Comparison of ENCODE assay signal across 24 cellular contexts in genomic region chr7:21618706-21619105, GRCh38.
"Had no signal": no experiment of that assay in that cellular context is flagged by ENCODE, and none has a peak within 500 bp of the region (broad histone marks: within the 10 kb centered on the region; RNA-seq: fewer than 3 reads in every experiment).

No MANE protein-coding gene starts in this region.

- H3K4me3 ChIP-seq: breast epithelium, colonic mucosa had no signal

- ATAC-seq: activated T-cell treated with anti-CD3 and anti-CD28 coated beads, Interleukin-2, amount 50 U/mL, for 72 hours had no signal

- H3K27ac ChIP-seq: breast epithelium, colonic mucosa, VCaP had no signal

- H3K9me3 ChIP-seq: adrenal gland, breast epithelium, colonic mucosa had no signal

- H3K27me3 Mint-ChIP-seq: activated naive CD8-positive, alpha-beta T cell treated with anti-CD3 and anti-CD28 coated beads, Interleukin-2, amount 10 ng/mL, durations not matched to agents 7 days and 5 days had no signal

- H3K36me3 Mint-ChIP-seq: activated CD4-positive, alpha-beta memory T cell treated with anti-CD3 and anti-CD28 coated beads for 36 hours; activated naive CD8-positive, alpha-beta T cell treated with anti-CD3 and anti-CD28 coated beads, Interleukin-2, amount 10 ng/mL, durations not matched to agents 7 days and 5 days had no signal

- H3K4me1 ChIP-seq: breast epithelium, colonic mucosa had no signal

- H3K27me3 ChIP-seq: adrenal gland, breast epithelium, colonic mucosa had no signal

- H3K4me3 Mint-ChIP-seq: activated CD4-positive, alpha-beta memory T cell treated with anti-CD3 and anti-CD28 coated beads for 36 hours; activated CD4-positive, alpha-beta T cell treated with anti-CD3 and anti-CD28 coated beads, Interleukin-2, amount 10 ng/mL, durations not matched to agents 7 days and 5 days; activated naive CD8-positive, alpha-beta T cell treated with anti-CD3 and anti-CD28 coated beads, Interleukin-2, amount 10 ng/mL, durations not matched to agents 7 days and 5 days; activated T-cell treated with anti-CD3 and anti-CD28 coated beads, Interleukin-2, amount 50 U/mL, for 72 hours had no signal

- H3K4me1 Mint-ChIP-seq: activated CD4-positive, alpha-beta T cell treated with anti-CD3 and anti-CD28 coated beads, Interleukin-2, amount 10 ng/mL, durations not matched to agents 7 days and 5 days; activated naive CD8-positive, alpha-beta T cell treated with anti-CD3 and anti-CD28 coated beads, Interleukin-2, amount 10 ng/mL, durations not matched to agents 7 days and 5 days had no signal

- H3K36me3 ChIP-seq: adrenal gland, breast epithelium, colonic mucosa had no signal

- H3K27ac Mint-ChIP-seq: activated CD4-positive, alpha-beta memory T cell treated with anti-CD3 and anti-CD28 coated beads for 36 hours; activated CD4-positive, alpha-beta T cell treated with anti-CD3 and anti-CD28 coated beads, Interleukin-2, amount 10 ng/mL, durations not matched to agents 7 days and 5 days; activated naive CD8-positive, alpha-beta T cell treated with anti-CD3 and anti-CD28 coated beads, Interleukin-2, amount 10 ng/mL, durations not matched to agents 7 days and 5 days; activated T-cell treated with anti-CD3 and anti-CD28 coated beads, Interleukin-2, amount 50 U/mL, for 72 hours had no signal

- H3K9me3 Mint-ChIP-seq: activated CD4-positive, alpha-beta T cell treated with anti-CD3 and anti-CD28 coated beads, Interleukin-2, amount 10 ng/mL, durations not matched to agents 7 days and 5 days; activated naive CD8-positive, alpha-beta T cell treated with anti-CD3 and anti-CD28 coated beads, Interleukin-2, amount 10 ng/mL, durations not matched to agents 7 days and 5 days; activated T-cell treated with anti-CD3 and anti-CD28 coated beads, Interleukin-2, amount 50 U/mL, for 72 hours had no signal

- DNase-seq: activated CD4-positive, alpha-beta memory T cell treated with anti-CD3 and anti-CD28 coated beads for 36 hours; activated CD4-positive, alpha-beta T cell treated with anti-CD3 and anti-CD28 coated beads, Interleukin-2, amount 10 ng/mL, durations not matched to agents 7 days and 5 days; activated CD4-positive, CD25-positive, alpha-beta regulatory T cell; activated CD8-positive, alpha-beta memory T cell treated with anti-CD3 and anti-CD28 coated beads, Interleukin-2, amount 50 U/mL, for 4 hours; activated naive CD4-positive, alpha-beta T cell treated with anti-CD3 and anti-CD28 coated beads, Interleukin-2, amount 50 U/mL, for 16 hours; activated naive CD8-positive, alpha-beta T cell treated with anti-CD3 and anti-CD28 coated beads, Interleukin-2, amount 10 ng/mL, durations not matched to agents 7 days and 5 days; activated T-cell treated with anti-CD3 and anti-CD28 coated beads, Interleukin-2, amount 50 U/mL, for 72 hours; anterior cingulate cortex; caudate nucleus; Kasumi-1; NCI-H1092; NCI-H1417 treated with DMSO at 0.1 percent for 48 hours; NCI-H1694 treated with DMSO at 0.1 percent for 48 hours; NCI-H2029 treated with DMSO at 0.1 percent for 48 hours; NCI-H345; NCI-H510A; NCI-H69; NK-92 treated with Interleukin-12 subunit alpha and Interleukin-12 subunit beta, amount 100 ng/mL, for 24 hours; SHP77 treated with DMSO at 0.1 percent for 48 hours; T-helper 1 cell had no signal
